28 cellular contexts compared by ENCODE assay signal in the genomic region with DNA sequence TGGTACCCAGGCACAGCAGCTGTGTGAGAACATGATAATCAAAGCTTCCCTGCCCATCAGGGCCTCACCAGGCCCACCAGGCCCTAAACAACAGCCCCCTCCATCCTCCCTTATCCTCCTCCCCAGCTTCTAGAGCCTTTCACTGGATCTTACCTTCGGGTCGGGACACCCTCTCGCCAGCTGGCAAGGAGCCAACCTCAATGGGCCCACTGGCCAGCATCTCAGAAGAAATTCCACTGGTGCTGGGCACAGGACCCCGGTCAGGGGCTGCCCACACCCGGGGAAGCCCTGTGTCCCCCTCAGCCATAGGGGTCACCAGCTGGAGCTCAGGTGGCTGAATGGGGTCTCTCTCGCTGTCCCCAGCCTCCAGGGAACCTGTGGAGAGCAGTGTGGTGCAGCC. TPM values are rescaled to one million over a fixed set of nuclear protein-coding genes. Genes with fewer than 3 reads are reported as not detected.
"Had no signal": no experiment of that assay in that cellular context is flagged by ENCODE, and none has a peak within 500 bp of the region (broad histone marks: within the 10 kb centered on the region; RNA-seq: fewer than 3 reads in every experiment).

No MANE protein-coding gene starts in this region.

- H3K27me3 ChIP-seq: pancreas, right atrium auricular region, right lobe of liver, sigmoid colon, stomach, thyroid gland, tibial nerve, upper lobe of left lung, vagina had no signal

- H3K27ac ChIP-seq: pancreas, prostate gland, right atrium auricular region, right lobe of liver, sigmoid colon, stomach, thoracic aorta, thyroid gland, tibial nerve, upper lobe of left lung, vagina had no signal

- H3K27ac Mint-ChIP-seq: natural killer cell treated with Interleukin-12 subunit alpha and Interleukin-12 subunit beta and Interleukin-15 and Interleukin-18, amount 100 ng/mL, for 72 hours; nephron progenitor cell; stimulated activated effector memory CD8-positive, alpha-beta T cell treated with anti-CD3 and anti-CD28 coated beads, Interleukin-12 subunit alpha, Interleukin-12 subunit beta, amount 100 ng/mL, for 72 hours; stimulated activated naive CD8-positive, alpha-beta T cell treated with anti-CD3 and anti-CD28 coated beads, Interleukin-15, Interleukin-2, amounts not matched to agents 100 ng/mL and 50 ng/mL, for 24 hours had no signal

- H3K4me3 ChIP-seq: pancreas, prostate gland, right atrium auricular region, right lobe of liver, sigmoid colon, stomach, thoracic aorta, thyroid gland, tibial nerve, upper lobe of left lung, vagina had no signal

- DNase-seq: naive thymus-derived CD8-positive, alpha-beta T cell; nephron progenitor cell; occipital lobe; pancreas; retina; right lobe of liver; sigmoid colon; small intestine; stimulated activated CD4-positive, alpha-beta T cell treated with anti-CD3 and anti-CD28 coated beads, Interleukin-15, amount 100 ng/mL, for 24 hours; stimulated activated CD4-positive, alpha-beta T cell treated with anti-CD3 and anti-CD28 coated beads, Interleukin-2, amount 100 ng/mL, for 24 hours; stimulated activated CD4-positive, alpha-beta T cell treated with anti-CD3 and anti-CD28 coated beads, Interleukin-2, amount 100 ng/mL, for 48 hours; stimulated activated CD4-positive, alpha-beta T cell treated with anti-CD3 and anti-CD28 coated beads, Interleukin-4, amount 100 ng/mL, for 24 hours; stimulated activated naive B cell treated with anti-CD40 and anti-IgM and Interleukin-4, amounts not matched to agents 10 μg/mL and 1 μg/mL and 100 μg/mL, for 72 hours; stimulated activated naive CD4-positive, alpha-beta T cell treated with Interleukin-2 at 50 U/mL for 16 hours; stomach; thyroid gland; trophoblast cell; upper lobe of left lung had no signal

- H3K4me3 Mint-ChIP-seq: naive thymus-derived CD8-positive, alpha-beta T cell; natural killer cell treated with Interleukin-12 subunit alpha and Interleukin-12 subunit beta and Interleukin-15 and Interleukin-18, amount 100 ng/mL, for 72 hours; nephron progenitor cell; neural crest cell; stimulated activated effector memory CD8-positive, alpha-beta T cell treated with anti-CD3 and anti-CD28 coated beads, Interleukin-12 subunit alpha, Interleukin-12 subunit beta, amount 100 ng/mL, for 72 hours; stimulated activated naive B cell treated with anti-CD40 and anti-IgM and Interleukin-4, amounts not matched to agents 10 μg/mL and 1 μg/mL and 100 μg/mL, for 72 hours; stimulated activated naive CD8-positive, alpha-beta T cell treated with anti-CD3 and anti-CD28 coated beads, Interleukin-15, Interleukin-2, amounts not matched to agents 100 ng/mL and 50 ng/mL, for 24 hours had no signal

- H3K9me3 ChIP-seq: pancreas, prostate gland, right atrium auricular region, right lobe of liver, sigmoid colon, stomach, thoracic aorta, thyroid gland, tibial nerve, upper lobe of left lung, vagina had no signal

- ATAC-seq: naive thymus-derived CD8-positive, alpha-beta T cell; pancreas; right lobe of liver; stimulated activated effector memory CD8-positive, alpha-beta T cell treated with anti-CD3 and anti-CD28 coated beads, Interleukin-12 subunit alpha, Interleukin-12 subunit beta, amount 100 ng/mL, for 72 hours; stimulated activated naive B cell treated with anti-CD40 and anti-IgM and Interleukin-4, amounts not matched to agents 10 μg/mL and 1 μg/mL and 100 μg/mL, for 72 hours had no signal

- H3K9me3 Mint-ChIP-seq: naive thymus-derived CD8-positive, alpha-beta T cell; natural killer cell treated with Interleukin-12 subunit alpha and Interleukin-12 subunit beta and Interleukin-15 and Interleukin-18, amount 100 ng/mL, for 72 hours; nephron progenitor cell; neural crest cell; stimulated activated effector memory CD8-positive, alpha-beta T cell treated with anti-CD3 and anti-CD28 coated beads, Interleukin-12 subunit alpha, Interleukin-12 subunit beta, amount 100 ng/mL, for 72 hours; stimulated activated naive B cell treated with anti-CD40 and anti-IgM and Interleukin-4, amounts not matched to agents 10 μg/mL and 1 μg/mL and 100 μg/mL, for 72 hours; stimulated activated naive CD8-positive, alpha-beta T cell treated with anti-CD3 and anti-CD28 coated beads, Interleukin-15, Interleukin-2, amounts not matched to agents 100 ng/mL and 50 ng/mL, for 24 hours had no signal

- FAIRE-seq: pancreas, small intestine, urothelium cell line had no signal

- H3K4me1 Mint-ChIP-seq: nephron progenitor cell; neural crest cell; stimulated activated effector memory CD8-positive, alpha-beta T cell treated with anti-CD3 and anti-CD28 coated beads, Interleukin-12 subunit alpha, Interleukin-12 subunit beta, amount 100 ng/mL, for 72 hours had no signal

- H3K27me3 Mint-ChIP-seq: naive thymus-derived CD8-positive, alpha-beta T cell; natural killer cell treated with Interleukin-12 subunit alpha and Interleukin-12 subunit beta and Interleukin-15 and Interleukin-18, amount 100 ng/mL, for 72 hours; stimulated activated naive B cell treated with anti-CD40 and anti-IgM and Interleukin-4, amounts not matched to agents 10 μg/mL and 1 μg/mL and 100 μg/mL, for 72 hours; stimulated activated naive CD8-positive, alpha-beta T cell treated with anti-CD3 and anti-CD28 coated beads, Interleukin-15, Interleukin-2, amounts not matched to agents 100 ng/mL and 50 ng/mL, for 24 hours had no signal

- H3K4me1 ChIP-seq: pancreas, prostate gland, right atrium auricular region, right lobe of liver, sigmoid colon, thyroid gland, upper lobe of left lung, vagina had no signal

RNA-seq across cellular contexts. Expression of gene LAMB2, which starts 21.5 kb away (rescaled TPM):
- total RNA-seq: natural killer cell treated with Interleukin-12 subunit alpha and Interleukin-12 subunit beta and Interleukin-15 and Interleukin-18, amount 100 ng/mL, for 72 hours had no signal
- polyA plus RNA-seq: naive thymus-derived CD8-positive, alpha-beta T cell had no signal
